24 cellular contexts compared by ENCODE assay signal in the genomic region with DNA sequence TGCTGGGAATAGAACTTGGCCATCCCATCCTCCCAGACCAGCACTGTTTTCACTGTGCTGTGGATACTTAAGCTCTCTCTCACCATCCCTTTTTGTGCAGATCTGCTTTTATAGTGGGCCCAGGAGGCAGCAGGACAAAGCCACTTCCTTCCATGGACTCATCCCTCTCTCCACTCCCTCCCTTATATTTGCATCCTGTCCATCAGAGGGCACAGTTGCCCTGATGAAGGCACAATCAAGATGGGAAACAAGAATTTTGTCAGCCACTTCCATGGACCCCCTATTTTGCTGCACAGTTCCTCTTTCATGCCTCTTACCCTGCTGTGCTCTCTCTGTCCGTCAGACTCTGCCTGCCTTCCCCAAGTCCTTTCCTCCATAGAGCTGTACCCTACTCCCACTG.
DNase-seq lines count a peak whose midpoint lies in the region; ATAC-seq, FAIRE-seq and TF ChIP-seq lines count a peak whose summit lies in the region.
"Had no signal": no experiment of that assay in that cellular context is flagged by ENCODE, and none has a peak within 500 bp of the region (broad histone marks: within the 10 kb centered on the region; RNA-seq: fewer than 3 reads in every experiment).

No MANE protein-coding gene starts in this region.

- no peak overlapping the region for H4K91ac ChIP-seq in H1 (replicated peaks; ENCODE audit: insufficient read length, low read length)

- FAIRE-seq in H1 (lab: Jason Lieb, UNC), result no peak
- FAIRE-seq: GM19239, H54 had no signal

- H2BK5ac ChIP-seq in H1 (ENCODE audit: low read depth, low read length), result no peak overlapping the region

- H3K4ac ChIP-seq in H1 (replicated peaks; ENCODE audit: insufficient read length, low read depth, low read length), result no peak overlapping the region

- no peak overlapping the region; the same call in 1 of the 2 replicates for H2BK20ac ChIP-seq in H1 (ENCODE audit: low read length)

- peak overlapping the region; percentile 7 for H3K27ac Mint-ChIP-seq in neural crest cell (ENCODE audit: unreplicated experiment)
- H3K27ac Mint-ChIP-seq: activated naive CD8-positive, alpha-beta T cell treated with anti-CD3 and anti-CD28 coated beads for 36 hours; activated T-helper 1 cell treated with anti-CD3 and anti-CD28 coated beads, Interleukin-12 subunit alpha, Interleukin-12 subunit beta, Interleukin-2, Interleukin-4 antibody, amounts not matched to agents 30 ng/mL and 10 ng/mL and 1 ng/mL, durations not matched to agents 14 hours and 24 hours and 36 hours; dendritic cell treated with granulocyte-macrophage colony-stimulating factor and Interleukin-4, amounts not matched to agents 40 ng/mL and 50 ng/mL, for 4 days; stimulated activated memory B cell treated with anti-CD40 and anti-IgM and Interleukin-4, amounts not matched to agents 10 μg/mL and 1 μg/mL and 100 μg/mL, for 72 hours had no signal

- H3K9me3 Mint-ChIP-seq in neural crest cell, result peaks cover 2% of the 10 kb centered on the region
- H3K9me3 Mint-ChIP-seq: activated naive CD8-positive, alpha-beta T cell treated with anti-CD3 and anti-CD28 coated beads for 36 hours; activated T-helper 1 cell treated with anti-CD3 and anti-CD28 coated beads, Interleukin-12 subunit alpha, Interleukin-12 subunit beta, Interleukin-2, Interleukin-4 antibody, amounts not matched to agents 30 ng/mL and 10 ng/mL and 1 ng/mL, durations not matched to agents 14 hours and 24 hours and 36 hours; dendritic cell treated with granulocyte-macrophage colony-stimulating factor and Interleukin-4, amounts not matched to agents 40 ng/mL and 50 ng/mL, for 4 days; stimulated activated memory B cell treated with anti-CD40 and anti-IgM and Interleukin-4, amounts not matched to agents 10 μg/mL and 1 μg/mL and 100 μg/mL, for 72 hours had no signal

- no peaks in the 10 kb centered on the region for H4K20me1 ChIP-seq in H1 (replicated peaks in 1 of 2; ENCODE audit: control insufficient read depth in 1 of 2, insufficient read depth in 2 of 2, low read length in 2 of 2)

- no peak overlapping the region for H3K56ac ChIP-seq in H1 (replicated peaks; ENCODE audit: insufficient read length, low read depth, low read length)

- H2AK5ac ChIP-seq in H1 (ENCODE audit: low read depth, low read length), result no peak overlapping the region

- H3K27me3 ChIP-seq in H1 (replicated peaks in 1 of 4; ENCODE audit: control insufficient read depth in 3 of 4, extremely low read depth in 1 of 4, insufficient read depth in 3 of 4, low read length in 3 of 4), result no peaks in the 10 kb centered on the region
- H3K27me3 ChIP-seq: brain microvascular endothelial cell, MG63, neutrophil, right lobe of liver, thyroid gland had no signal

- H3K9ac ChIP-seq in H1 (replicated peaks in 1 of 4; ENCODE audit: extremely low read depth in 1 of 4, low read depth in 3 of 4, low read length in 3 of 4), result no peak overlapping the region

- no peak for ATAC-seq in GM18517 (IDR thresholded peaks at IDR 0.05; ENCODE audit: unreplicated experiment)
- ATAC-seq: stimulated activated memory B cell treated with anti-CD40 and anti-IgM and Interleukin-4, amounts not matched to agents 10 μg/mL and 1 μg/mL and 100 μg/mL, for 72 hours had no signal

- no peak overlapping the region; the same call in 1 of the 2 replicates for H2AFZ ChIP-seq in H1 (ENCODE audit: low read length)

- H3K27ac ChIP-seq in H1 (ENCODE audit: low read depth, low read length), result no peak overlapping the region
- H3K27ac ChIP-seq: brain microvascular endothelial cell, epithelial cell of prostate, neutrophil, right lobe of liver, thyroid gland had no signal

- H3K27me3 Mint-ChIP-seq in neural crest cell (ENCODE audit: low read depth), result no peaks in the 10 kb centered on the region
- H3K27me3 Mint-ChIP-seq: activated naive CD8-positive, alpha-beta T cell treated with anti-CD3 and anti-CD28 coated beads for 36 hours; dendritic cell treated with granulocyte-macrophage colony-stimulating factor and Interleukin-4, amounts not matched to agents 40 ng/mL and 50 ng/mL, for 4 days had no signal

- in situ Hi-C loops in G401 (cut with HindIII; ENCODE audit: low sequenced_read_pairs), result no loop called here

- H3K18ac ChIP-seq in H1 (ENCODE audit: extremely low read depth, low read length), result peak overlapping the region; percentile 39; the same call in 1 of the 2 replicates

- H3K36me3 Mint-ChIP-seq in neural crest cell (ENCODE audit: low read depth), result no peaks in the 10 kb centered on the region
- H3K36me3 Mint-ChIP-seq: activated naive CD8-positive, alpha-beta T cell treated with anti-CD3 and anti-CD28 coated beads for 36 hours; stimulated activated memory B cell treated with anti-CD40 and anti-IgM and Interleukin-4, amounts not matched to agents 10 μg/mL and 1 μg/mL and 100 μg/mL, for 72 hours had no signal

- no peak overlapping the region for H4K5ac ChIP-seq in H1 (ENCODE audit: insufficient read length, low read depth, low read length)

- peaks cover 7% of the 10 kb centered on the region in 2 experiments; a peak in 3 of 4 replicates for H3K9me3 ChIP-seq in H1 (ENCODE audit: insufficient read depth in 2 of 2, low read depth in 1 of 2, low read length in 1 of 2)
- H3K9me3 ChIP-seq: MG63, neutrophil, right lobe of liver, thyroid gland had no signal

- H3K79me2 ChIP-seq in H1 (ENCODE audit: control insufficient read depth in 1 of 2, insufficient read depth in 2 of 2, low read length in 2 of 2), result no peaks in the 10 kb centered on the region

- peaks cover 13% of the 10 kb centered on the region for H3K4me1 Mint-ChIP-seq in neural crest cell
- H3K4me1 Mint-ChIP-seq: activated naive CD8-positive, alpha-beta T cell treated with anti-CD3 and anti-CD28 coated beads for 36 hours; stimulated activated memory B cell treated with anti-CD40 and anti-IgM and Interleukin-4, amounts not matched to agents 10 μg/mL and 1 μg/mL and 100 μg/mL, for 72 hours had no signal

- POLR2A ChIA-PET in H1 (lab: Charles Lee; ENCODE audit: partially characterized antibody), result interaction anchor here (1.3 to 1.8 kb wide), 2 partner anchors 8 to 19 kb away, joined by 3 to 4 read pairs; no protein-coding TSS in a partner anchor

- 74% methylated on average over 1 of the region's 1 CpG; no CpG with 5 or more reads in 1 of the 2 experiments for WGBS in H1 (ENCODE audit: extremely low coverage in 1 of 2, insufficient coverage in 1 of 2, insufficient read length in 1 of 2, insufficient replicate concordance in 2 of 2, low coverage in 1 of 2, low lambda C conversion rate in 2 of 2, missing lambda C conversion rate in 1 of 2), 2 experiments

- H3K4me3 Mint-ChIP-seq in neural crest cell, result no peak overlapping the region
- H3K4me3 Mint-ChIP-seq: activated naive CD8-positive, alpha-beta T cell treated with anti-CD3 and anti-CD28 coated beads for 36 hours; activated T-helper 1 cell treated with anti-CD3 and anti-CD28 coated beads, Interleukin-12 subunit alpha, Interleukin-12 subunit beta, Interleukin-2, Interleukin-4 antibody, amounts not matched to agents 30 ng/mL and 10 ng/mL and 1 ng/mL, durations not matched to agents 14 hours and 24 hours and 36 hours; dendritic cell treated with granulocyte-macrophage colony-stimulating factor and Interleukin-4, amounts not matched to agents 40 ng/mL and 50 ng/mL, for 4 days; stimulated activated memory B cell treated with anti-CD40 and anti-IgM and Interleukin-4, amounts not matched to agents 10 μg/mL and 1 μg/mL and 100 μg/mL, for 72 hours had no signal

- H3K23me2 ChIP-seq in H1 (ENCODE audit: low read depth, low read length), result no peaks in the 10 kb centered on the region

- peaks cover 0 to 7% (median 3%) of the 10 kb centered on the region in 4 experiments; a peak in 1 of 7 replicates for H3K4me1 ChIP-seq in H1 (replicated peaks in 1 of 4; ENCODE audit: control insufficient read depth in 3 of 4, insufficient read depth in 4 of 4, low read length in 3 of 4)
- H3K4me1 ChIP-seq: right lobe of liver, thyroid gland had no signal

- no peaks in the 10 kb centered on the region; the same call in 1 of the 2 replicates for H3K79me1 ChIP-seq in H1 (ENCODE audit: low read depth, low read length)

- TF ChIP-seq EP300 in H1 (IDR thresholded peaks at IDR 0.05; ENCODE audit: borderline replicate concordance in 1 of 2, low read depth in 2 of 2, low read length in 2 of 2), result no peak

- H2BK12ac ChIP-seq in H1 (ENCODE audit: low read depth, low read length), result no peak overlapping the region

- H3K23ac ChIP-seq in H1 (ENCODE audit: insufficient read length), result no peak overlapping the region

- peak; percentile 26 to 27 for TF ChIP-seq RAD21 in H1 (IDR thresholded peaks at IDR 0.05 in 1 of 2, conservative IDR thresholded peaks at IDR 0.05 in 1 of 2; ENCODE audit: low read depth in 2 of 2, low read length in 2 of 2)

- TF ChIP-seq CTCF in LNCAP (IDR thresholded peaks at IDR 0.05) (peak; percentile 48), H1 (IDR thresholded peaks at IDR 0.05; ENCODE audit: control extremely low read depth in 1 of 3, insufficient read depth in 1 of 3, low read depth in 1 of 3, low read length in 3 of 3) (no peak), neural crest cell (conservative IDR thresholded peaks at IDR 0.05) (peak; percentile 13)

- H2BK120ac ChIP-seq in H1 (replicated peaks; ENCODE audit: low read depth, low read length), result no peak overlapping the region

- CTCF ChIA-PET in H1 (lab: Charles Lee; ENCODE audit: partially characterized antibody), result no interaction called here

- DNase-seq in G401 (ENCODE audit: low spot score), result peak; percentile 30
- no peak for DNase-seq in H1 (ENCODE audit: low read depth in 1 of 2, low spot score in 2 of 2)
- no peak for DNase-seq in neural crest cell (ENCODE audit: low read depth, low spot score)
- no peak for DNase-seq in pons (ENCODE audit: low spot score)
- no peak for DNase-seq in superior temporal gyrus (ENCODE audit: extremely low spot score)
- DNase-seq: activated naive CD8-positive, alpha-beta T cell treated with anti-CD3 and anti-CD28 coated beads for 36 hours; AML-193; brain microvascular endothelial cell; kidney glomerular epithelial cell; MG63; NK-92 treated with Interleukin-12 subunit alpha and Interleukin-12 subunit beta, amount 100 ng/mL, for 24 hours; right lobe of liver; RPMI8226; T1000; thyroid gland had no signal

- no peak overlapping the region for H2BK15ac ChIP-seq in H1 (ENCODE audit: low read length)

- H3K4me2 ChIP-seq in H1 (ENCODE audit: insufficient read depth in 1 of 2, low read depth in 2 of 2, low read length in 2 of 2), result no peak overlapping the region

- H3K4me3 ChIP-seq in H1 (ENCODE audit: extremely low read depth in 1 of 4, insufficient read depth in 2 of 4, low read depth in 3 of 4, low read length in 4 of 4), result no peak overlapping the region
- H3K4me3 ChIP-seq: MG63, right lobe of liver, thyroid gland had no signal

- no peak overlapping the region for H3K14ac ChIP-seq in H1 (ENCODE audit: insufficient read length)

- no peak overlapping the region for H4K8ac ChIP-seq in H1 (ENCODE audit: extremely low read depth, insufficient read depth, low read length)

- no peak for TF ChIP-seq POLR2A in H1 (IDR thresholded peaks at IDR 0.05; ENCODE audit: control extremely low read depth in 1 of 2, low read depth in 2 of 2, low read length in 2 of 2)

- H3K36me3 ChIP-seq in H1 (ENCODE audit: control insufficient read depth in 2 of 4, insufficient read depth in 4 of 4, low read length in 3 of 4), result no peaks in the 10 kb centered on the region
- H3K36me3 ChIP-seq: brain microvascular endothelial cell, MG63, neutrophil, right lobe of liver, thyroid gland had no signal

TF ChIP-seq in H1, 55 proteins besides CTCF, POLR2A, EP300 and RAD21 (continues in another document):
- TF ChIP-seq RBBP5 (IDR thresholded peaks at IDR 0.05; ENCODE audit: borderline replicate concordance, low read depth, low read length), result no peak

Comparison
In these comparisons a context has a peak if more than half of its experiments do, and no peak if none do; other contexts are left out.
1. CTCF ChIP-seq: peak in LNCAP (single experiment) and neural crest cell (single experiment); none in H1 (0 of 3).